8 cellular contexts compared by ENCODE assay signal in genomic region chr10:103397191-103397825, GRCh38. TPM values are rescaled to one million over a fixed set of nuclear protein-coding genes. Genes with fewer than 3 reads are reported as not detected.
DNase-seq lines count a peak whose midpoint lies in the region; ATAC-seq and TF ChIP-seq lines count a peak whose summit lies in the region.

No MANE protein-coding gene starts in this region.

- H3K4me3 ChIP-seq in WERI-Rb-1 (ENCODE audit: low read depth, low read length) (peak overlapping the region; percentile 90), iPS DF 6.9 (ENCODE audit: low read length) (peak overlapping the region; percentile 99; the same call in 1 of the 2 replicates)

- peak overlapping the region; percentile 86 for H3K27ac Mint-ChIP-seq in T-helper 1 cell treated with Interleukin-12 subunit alpha and Interleukin-12 subunit beta and Interleukin-4 antibody, amounts not matched to agents 30 μg/mL and 1 μg/mL, for 36 hours
- peak overlapping the region; percentile 84 to 90 for H3K27ac Mint-ChIP-seq in stimulated activated naive CD8-positive, alpha-beta T cell treated with anti-CD3 and anti-CD28 coated beads, Interleukin-15, amount 100 ng/mL, for 72 hours

- H3K9me3 ChIP-seq in WERI-Rb-1 (ENCODE audit: severe bottlenecking): no peaks in the 10 kb centered on the region
- H3K9me3 ChIP-seq in iPS DF 6.9 (ENCODE audit: control insufficient read depth, insufficient read depth, low read length): no peaks in the 10 kb centered on the region

- H3K27ac ChIP-seq in WERI-Rb-1: peak overlapping the region; percentile 72
- H3K27ac ChIP-seq in iPS DF 6.9 (ENCODE audit: low read length): no peak overlapping the region

- ATAC-seq in stimulated activated naive CD8-positive, alpha-beta T cell treated with anti-CD3 and anti-CD28 coated beads, Interleukin-15, amount 100 ng/mL, for 72 hours: no peak

- H3K9me3 Mint-ChIP-seq in T-helper 1 cell treated with Interleukin-12 subunit alpha and Interleukin-12 subunit beta and Interleukin-4 antibody, amounts not matched to agents 30 μg/mL and 1 μg/mL, for 36 hours: no peaks in the 10 kb centered on the region
- H3K9me3 Mint-ChIP-seq in stimulated activated naive CD8-positive, alpha-beta T cell treated with anti-CD3 and anti-CD28 coated beads, Interleukin-15, amount 100 ng/mL, for 72 hours: no peaks in the 10 kb centered on the region

- peaks cover 39% of the 10 kb centered on the region for H3K36me3 Mint-ChIP-seq in T-helper 1 cell treated with Interleukin-12 subunit alpha and Interleukin-12 subunit beta and Interleukin-4 antibody, amounts not matched to agents 30 μg/mL and 1 μg/mL, for 36 hours (ENCODE audit: low read depth)

- TF ChIP-seq CTCF in WERI-Rb-1 (IDR thresholded peaks at IDR 0.05; ENCODE audit: low read depth, low read length): no peak

- H3K27me3 ChIP-seq in WERI-Rb-1 (ENCODE audit: insufficient read depth, low read depth, severe bottlenecking): no peaks in the 10 kb centered on the region
- H3K27me3 ChIP-seq in iPS DF 6.9 (ENCODE audit: control insufficient read depth, insufficient read depth, low read length): no peaks in the 10 kb centered on the region

- WGBS in iPS DF 6.9 (ENCODE audit: insufficient coverage, insufficient read length): no CpG with 5 or more reads among the region's 19 CpGs

- H3K4me1 Mint-ChIP-seq in T-helper 1 cell treated with Interleukin-12 subunit alpha and Interleukin-12 subunit beta and Interleukin-4 antibody, amounts not matched to agents 30 μg/mL and 1 μg/mL, for 36 hours (ENCODE audit: low read depth): peaks cover 39% of the 10 kb centered on the region
- peaks cover 64% of the 10 kb centered on the region for H3K4me1 Mint-ChIP-seq in stimulated activated naive CD8-positive, alpha-beta T cell treated with anti-CD3 and anti-CD28 coated beads, Interleukin-15, amount 100 ng/mL, for 72 hours

- H3K36me3 ChIP-seq in WERI-Rb-1: peaks cover 53% of the 10 kb centered on the region
- peaks cover 10% of the 10 kb centered on the region; the same call in 1 of the 2 replicates for H3K36me3 ChIP-seq in iPS DF 6.9 (ENCODE audit: control insufficient read depth, insufficient read depth, low read length)

- peak overlapping the region; percentile 92 for H3K4me3 Mint-ChIP-seq in T-helper 1 cell treated with Interleukin-12 subunit alpha and Interleukin-12 subunit beta and Interleukin-4 antibody, amounts not matched to agents 30 μg/mL and 1 μg/mL, for 36 hours
- H3K4me3 Mint-ChIP-seq in stimulated activated naive CD8-positive, alpha-beta T cell treated with anti-CD3 and anti-CD28 coated beads, Interleukin-15, amount 100 ng/mL, for 72 hours: peak overlapping the region; percentile 88 to 99

- H3K4me1 ChIP-seq in iPS DF 6.9 (ENCODE audit: control insufficient read depth, insufficient read depth, low read length): 0 out of 2 replicates have a peak, but pooled peaks cover 1% of the 10 kb centered on the region

- no peak for DNase-seq in T-helper 1 cell
- no peak for DNase-seq in WERI-Rb-1
- DNase-seq in iPS DF 6.9 (ENCODE audit: low read depth, low spot score): no peak
- DNase-seq in stimulated activated naive CD8-positive, alpha-beta T cell treated with anti-CD3 and anti-CD28 coated beads, Interleukin-15, amount 100 ng/mL, for 72 hours: no peak
- no peak for DNase-seq in NCI-H1417 treated with DMSO at 0.1 percent for 48 hours (lab: John Stamatoyannopoulos, UW)
- no peak for DNase-seq in GM19240 (ENCODE audit: insufficient read length, low spot score)
- DNase-seq in mucosa of gallbladder (ENCODE audit: low spot score): no peak

- H3K27me3 Mint-ChIP-seq in T-helper 1 cell treated with Interleukin-12 subunit alpha and Interleukin-12 subunit beta and Interleukin-4 antibody, amounts not matched to agents 30 μg/mL and 1 μg/mL, for 36 hours (ENCODE audit: low read depth): no peaks in the 10 kb centered on the region
- no peaks in the 10 kb centered on the region for H3K27me3 Mint-ChIP-seq in stimulated activated naive CD8-positive, alpha-beta T cell treated with anti-CD3 and anti-CD28 coated beads, Interleukin-15, amount 100 ng/mL, for 72 hours

RNA-seq across cellular contexts. Expression of gene PDCD11, which starts 0.9 kb away (rescaled TPM):
- 19.5 TPM for total RNA-seq in mucosa of gallbladder

RNA-seq across cellular contexts. Expression of gene ATP5MK, which starts 1.0 kb away (rescaled TPM):
- 309 TPM for total RNA-seq in mucosa of gallbladder

RNA-seq across cellular contexts. Expression of gene TAF5, which starts 29.5 kb away (rescaled TPM):
- total RNA-seq in mucosa of gallbladder: 4.1 TPM

RNA-seq across cellular contexts. Expression of gene PCGF6, which starts 46.4 kb away (rescaled TPM):
- 5.2 TPM for total RNA-seq in mucosa of gallbladder

RNA-seq across cellular contexts. Expression of gene CALHM2, which starts 54.9 kb away (rescaled TPM):
- 24.8 TPM for total RNA-seq in mucosa of gallbladder
